ENCODE assay signal across 26 cellular contexts in the genomic region with DNA sequence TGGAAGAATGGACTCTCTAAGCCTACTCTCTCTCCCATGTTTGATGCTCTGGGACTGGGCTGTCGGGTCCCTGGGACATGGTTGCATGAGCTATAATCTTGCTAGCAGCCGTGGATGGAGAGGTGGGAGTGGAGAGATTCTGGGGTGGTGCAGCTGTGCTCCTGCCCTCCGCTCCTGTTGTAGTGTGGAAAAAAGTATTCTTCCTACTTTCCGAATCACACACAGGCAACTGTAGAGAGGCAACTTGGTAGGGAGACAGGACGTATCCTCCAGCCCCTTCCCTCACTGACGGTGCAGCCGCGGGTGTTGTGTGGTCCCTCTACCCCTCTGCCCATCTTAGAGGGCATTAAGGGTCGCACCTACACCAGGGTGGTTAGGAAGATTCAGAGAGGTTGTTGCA.
A peak's percentile ranks its signal among the peaks of the same experiment; 100 is the strongest.
DNase-seq lines count a peak whose midpoint lies in the region; ATAC-seq and TF ChIP-seq lines count a peak whose summit lies in the region.
"Had no signal": no experiment of that assay in that cellular context is flagged by ENCODE, and none has a peak within 500 bp of the region (broad histone marks: within the 10 kb centered on the region; RNA-seq: fewer than 3 reads in every experiment).

No MANE protein-coding gene starts in this region.

- H3K27ac ChIP-seq in esophagus muscularis mucosa (replicated peaks in 1 of 4), result no peak overlapping the region
- H3K27ac ChIP-seq: HL-60, KMS-11 had no signal

- TF ChIP-seq POLR2A in esophagus muscularis mucosa (IDR thresholded peaks at IDR 0.05; ENCODE audit: low read depth) (no peak), GM18505 (IDR thresholded peaks at IDR 0.05; ENCODE audit: borderline replicate concordance, extremely low read depth, insufficient read depth, insufficient read length) (no peak)

- H3K27ac Mint-ChIP-seq in activated B cell treated with CpG ODN at 0.5 μM for 24 hours (no peak overlapping the region), osteocyte (ENCODE audit: unreplicated experiment) (no peak overlapping the region)
- H3K27ac Mint-ChIP-seq: CD8-positive, alpha-beta memory T cell; IgD-negative memory B cell had no signal

- DNase-seq in activated CD8-positive, alpha-beta memory T cell treated with anti-CD3 and anti-CD28 coated beads for 24 hours, result peak; percentile 26
- no peak for DNase-seq in activated CD8-positive, alpha-beta memory T cell treated with anti-CD3 and anti-CD28 coated beads, Interleukin-2, amount 50 U/mL, for 4 hours
- DNase-seq in activated B cell treated with CpG ODN at 0.5 μM for 24 hours (peak; percentile 6), esophagus muscularis mucosa (ENCODE audit: extremely low spot score) (peak; percentile 45), osteocyte (ENCODE audit: extremely low spot score, unreplicated experiment) (peak; percentile 60)
- DNase-seq in effector CD4-positive, alpha-beta T cell, result no peak
- DNase-seq: 8988T; ACHN; BE2C; CD8-positive, alpha-beta memory T cell; DMS 273 treated with DMSO at 0.1 percent for 48 hours; DMS79; EL; GDM1; NCI-H1048; NCI-H1694; NCI-H2029 treated with DMSO at 0.1 percent for 48 hours; NCI-H526 treated with DMSO at 0.1 percent for 48 hours; SHP77 treated with DMSO at 0.1 percent for 48 hours had no signal

- intact Hi-C loops in activated B cell treated with CpG ODN at 0.5 μM for 24 hours (cut with micrococcal nuclease), result no loop called here
- intact Hi-C loops in esophagus muscularis mucosa (cut with DNase I), result no loop called here

- peaks cover 9% of the 10 kb centered on the region for H3K4me1 Mint-ChIP-seq in activated B cell treated with CpG ODN at 0.5 μM for 24 hours
- H3K4me1 Mint-ChIP-seq in osteocyte (ENCODE audit: unreplicated experiment), result peaks cover 18% of the 10 kb centered on the region

- no peak overlapping the region for H3K4me3 ChIP-seq in esophagus muscularis mucosa
- H3K4me3 ChIP-seq: GM12878 had no signal

- POLR2A ChIA-PET in activated B cell treated with CpG ODN at 0.5 μM for 24 hours (lab: Charles Lee), result no interaction called here

- no peaks in the 10 kb centered on the region for H3K9me3 ChIP-seq in esophagus muscularis mucosa
- H3K9me3 ChIP-seq: BE2C had no signal

- H3K27me3 Mint-ChIP-seq in activated B cell treated with CpG ODN at 0.5 μM for 24 hours (peaks cover 16% of the 10 kb centered on the region), osteocyte (ENCODE audit: unreplicated experiment) (peaks cover 53% of the 10 kb centered on the region)

- H3K4me3 Mint-ChIP-seq in activated B cell treated with CpG ODN at 0.5 μM for 24 hours (no peak overlapping the region), osteocyte (ENCODE audit: unreplicated experiment) (no peak overlapping the region)
- H3K4me3 Mint-ChIP-seq: CD14-positive monocyte; CD8-positive, alpha-beta memory T cell; IgD-negative memory B cell had no signal

- TF ChIP-seq EP300 in esophagus muscularis mucosa (IDR thresholded peaks at IDR 0.05), result no peak

- peaks cover 25 to 30% (median 27%) of the 10 kb centered on the region in 4 donors for H3K4me1 ChIP-seq in esophagus muscularis mucosa

- no peaks in the 10 kb centered on the region for H3K27me3 ChIP-seq in esophagus muscularis mucosa
- H3K27me3 ChIP-seq: BE2C had no signal

- ATAC-seq in activated B cell treated with CpG ODN at 0.5 μM for 24 hours (ENCODE audit: low read depth) (no peak), GM18505 (IDR thresholded peaks at IDR 0.05; ENCODE audit: unreplicated experiment) (no peak), GM19455 (IDR thresholded peaks at IDR 0.05; ENCODE audit: unreplicated experiment) (no peak)
- ATAC-seq: GM12878 had no signal

- H3K36me3 ChIP-seq in esophagus muscularis mucosa, result no peaks in the 10 kb centered on the region
- H3K36me3 ChIP-seq: BE2C had no signal

- TF ChIP-seq CTCF in activated B cell treated with CpG ODN at 0.5 μM for 24 hours (IDR thresholded peaks at IDR 0.05) (no peak), esophagus muscularis mucosa (IDR thresholded peaks at IDR 0.05) (no peak), osteocyte (IDR thresholded peaks at IDR 0.05) (no peak)

- CTCF ChIA-PET in activated B cell treated with CpG ODN at 0.5 μM for 24 hours (lab: Charles Lee), result no interaction called here

- 95% methylated on average over 9 of the region's 9 CpGs for WGBS in esophagus muscularis mucosa

- H3K36me3 Mint-ChIP-seq in activated B cell treated with CpG ODN at 0.5 μM for 24 hours (ENCODE audit: low read depth), result no peaks in the 10 kb centered on the region
- no peaks in the 10 kb centered on the region for H3K36me3 Mint-ChIP-seq in osteocyte (ENCODE audit: unreplicated experiment)
- H3K36me3 Mint-ChIP-seq: CD14-positive monocyte; CD8-positive, alpha-beta memory T cell had no signal

- H3K9me3 Mint-ChIP-seq in activated B cell treated with CpG ODN at 0.5 μM for 24 hours (peaks cover 2% of the 10 kb centered on the region), osteocyte (ENCODE audit: unreplicated experiment) (no peaks in the 10 kb centered on the region)
- H3K9me3 Mint-ChIP-seq: CD8-positive, alpha-beta memory T cell had no signal

Comparison
In these comparisons a context has a peak if more than half of its experiments do, and no peak if none do; other contexts are left out.
1. DNase-seq: peak in activated CD8-positive, alpha-beta memory T cell treated with anti-CD3 and anti-CD28 coated beads for 24 hours (single experiment), activated B cell treated with CpG ODN at 0.5 μM for 24 hours (single experiment), esophagus muscularis mucosa (single experiment) and osteocyte (single experiment); none in activated CD8-positive, alpha-beta memory T cell treated with anti-CD3 and anti-CD28 coated beads, Interleukin-2, amount 50 U/mL, for 4 hours (single experiment) and effector CD4-positive, alpha-beta T cell (single experiment).